In genomic region chr2:108531674-108532055, GRCh38 we compare ENCODE assay signal across 20 cellular contexts. TPM values are rescaled to one million over a fixed set of nuclear protein-coding genes. Genes with fewer than 3 reads are reported as not detected.
A peak's percentile ranks its signal among the peaks of the same experiment; 100 is the strongest.
DNase-seq lines count a peak whose midpoint lies in the region; ATAC-seq, FAIRE-seq and TF ChIP-seq lines count a peak whose summit lies in the region.
"Had no signal": no experiment of that assay in that cellular context is flagged by ENCODE, and none has a peak within 500 bp of the region (broad histone marks: within the 10 kb centered on the region; RNA-seq: fewer than 3 reads in every experiment).

No MANE protein-coding gene starts in this region.

- H3K9me3 ChIP-seq in HepG2 (ENCODE audit: low read length) = no peaks in the 10 kb centered on the region
- no peaks in the 10 kb centered on the region for H3K9me3 ChIP-seq in right lobe of liver

- no TSS peak for BruUV-seq in HepG2 (replicated peaks; lab: Mats Ljungman, UMichigan)

- peak overlapping the region; percentile 80 for H3K4me3 Mint-ChIP-seq in T-helper 2 cell treated with Interferon-gamma antibody and Interleukin-4, amounts not matched to agents 5 μg/mL and 100 μg/mL, for 36 hours
- peak overlapping the region; percentile 79 for H3K4me3 Mint-ChIP-seq in activated T-helper 17 cell treated with anti-CD3 and anti-CD28 coated beads, Interleukin-2, amount 50 U/mL, for 72 hours
- H3K4me3 Mint-ChIP-seq: GM23338 had no signal

- no peak for FAIRE-seq in HepG2 (lab: Jason Lieb, UNC)
- FAIRE-seq: GM12892 had no signal

- TF ChIP-seq POLR2A in HepG2 (IDR thresholded peaks at IDR 0.05; ENCODE audit: insufficient read depth in 1 of 2, low read depth in 2 of 2, low read length in 2 of 2) (no peak), right lobe of liver (IDR thresholded peaks at IDR 0.05) (no peak)

- H2AFZ ChIP-seq in HepG2 (ENCODE audit: low read length) = no peak overlapping the region
- H2AFZ ChIP-seq: GM23338 had no signal

- peaks cover 14% of the 10 kb centered on the region for H4K20me1 ChIP-seq in HepG2 (ENCODE audit: insufficient read depth, low read length)

- TF ChIP-seq RAD21 in HepG2 (CRISPR knock-in tag; IDR thresholded peaks at IDR 0.05) = no peak

- H3K27me3 Mint-ChIP-seq in T-helper 2 cell treated with Interferon-gamma antibody and Interleukin-4, amounts not matched to agents 5 μg/mL and 100 μg/mL, for 36 hours (ENCODE audit: low read depth) = no peaks in the 10 kb centered on the region
- no peaks in the 10 kb centered on the region for H3K27me3 Mint-ChIP-seq in activated T-helper 17 cell treated with anti-CD3 and anti-CD28 coated beads, Interleukin-2, amount 50 U/mL, for 72 hours

- intact Hi-C loops in HepG2 (cut with micrococcal nuclease; ENCODE audit: unreplicated experiment) (loop anchor here (5.0 kb wide), 2 partner anchors 39 to 144 kb away; no protein-coding TSS in a partner anchor), right lobe of liver (cut with DNase I) (no loop called here)

- ATAC-seq in HepG2 (no peak), right lobe of liver (no peak), HG02970 (IDR thresholded peaks at IDR 0.05; ENCODE audit: low FRiP score, unreplicated experiment) (no peak)
- no peak for ATAC-seq in activated T-helper 17 cell treated with anti-CD3 and anti-CD28 coated beads, Interleukin-2, amount 50 U/mL, for 72 hours (replicated peaks)
- ATAC-seq: GM23338, HCT116 had no signal

- H3K4me1 ChIP-seq in HepG2 (ENCODE audit: insufficient read depth, low read length) (peaks cover 38% of the 10 kb centered on the region), right lobe of liver (peaks cover 0 to 15% (median 0%) of the 10 kb centered on the region in 4 donors)

- H3K27me3 ChIP-seq in HepG2 (ENCODE audit: control insufficient read depth in 1 of 2, insufficient read depth in 2 of 2, low read length in 2 of 2) = no peaks in the 10 kb centered on the region; a peak in 1 of 5 replicates
- no peaks in the 10 kb centered on the region for H3K27me3 ChIP-seq in right lobe of liver

- H3K27ac ChIP-seq in HepG2 (ENCODE audit: extremely low read length, insufficient read depth, low read length) (peak overlapping the region; percentile 96), right lobe of liver (no peak overlapping the region)

- POLR2A ChIA-PET in HepG2 (lab: Yijun Ruan, JAX) = no interaction called here

- no peak overlapping the region for H3K9ac ChIP-seq in HepG2 (ENCODE audit: insufficient read depth, low read depth, low read length)

- 96% methylated on average over 5 of the region's 5 CpGs for WGBS in HepG2 (ENCODE audit: low lambda C conversion rate)
- 84% methylated on average over 4 of the region's 5 CpGs for WGBS in right lobe of liver (ENCODE audit: insufficient coverage, low coverage, low lambda C conversion rate, missing lambda C conversion rate)

- DNase-seq in T-helper 2 cell treated with Interferon-gamma antibody and Interleukin-4, amounts not matched to agents 5 μg/mL and 100 μg/mL, for 36 hours (ENCODE audit: low spot score) = no peak
- DNase-seq in T-helper 2 cell = no peak
- no peak for DNase-seq in HepG2 (ENCODE audit: low spot score)
- DNase-seq in right lobe of liver = no peak
- DNase-seq in stimulated activated naive CD4-positive, alpha-beta T cell (lab: John Stamatoyannopoulos, UW) = no peak
- DNase-seq in medulla oblongata (ENCODE audit: extremely low spot score) = no peak
- DNase-seq: 8988T, DMS 273 treated with DMSO at 0.1 percent for 48 hours, GDM1, KG1, NCI-H1048, NCI-H1436 treated with DMSO at 0.1 percent for 48 hours, NCI-H2029 treated with DMSO at 0.1 percent for 48 hours, NCI-H510A treated with DMSO at 0.1 percent for 48 hours, NCI-H82 had no signal

- H3K79me2 ChIP-seq in HepG2 (ENCODE audit: insufficient read depth, low read length) = peaks cover 21% of the 10 kb centered on the region

- no peak overlapping the region for H3K4me3 ChIP-seq in HepG2 (replicated peaks in 1 of 3; ENCODE audit: insufficient read depth in 1 of 3, low read depth in 2 of 3, low read length in 3 of 3)
- no peak overlapping the region for H3K4me3 ChIP-seq in right lobe of liver
- H3K4me3 ChIP-seq: GM23338 had no signal

- no peaks in the 10 kb centered on the region for H3K9me3 Mint-ChIP-seq in T-helper 2 cell treated with Interferon-gamma antibody and Interleukin-4, amounts not matched to agents 5 μg/mL and 100 μg/mL, for 36 hours
- H3K9me3 Mint-ChIP-seq in activated T-helper 17 cell treated with anti-CD3 and anti-CD28 coated beads, Interleukin-2, amount 50 U/mL, for 72 hours = no peaks in the 10 kb centered on the region
- H3K9me3 Mint-ChIP-seq: GM23338 had no signal

- H3K4me2 ChIP-seq in HepG2 (ENCODE audit: low read depth, low read length) = peak overlapping the region; percentile 68; the same call in 1 of the 2 replicates
- H3K4me2 ChIP-seq: GM23338 had no signal

- in situ Hi-C loops in HepG2 (cut with HindIII; ENCODE audit: extremely low pct_ligation_motif_present, low pct_unique_long_range_greater_than_20kb) = no loop called here

- H3K36me3 ChIP-seq in HepG2 (replicated peaks in 1 of 2; ENCODE audit: control insufficient read depth in 1 of 2, insufficient read depth in 2 of 2, low read length in 2 of 2) (no peaks in the 10 kb centered on the region), right lobe of liver (no peaks in the 10 kb centered on the region)

- CTCF ChIA-PET in HepG2 (lab: Yijun Ruan, JAX; ENCODE audit: low intra/inter-chr PET ratio, low total read pairs) = no interaction called here

- TF ChIP-seq EP300 in HepG2 (IDR thresholded peaks at IDR 0.05; ENCODE audit: low read depth in 2 of 2, low read length in 2 of 2) = no peak
- no peak for TF ChIP-seq EP300 in HepG2 (CRISPR knock-in tag; IDR thresholded peaks at IDR 0.05; ENCODE audit: borderline replicate concordance)

- peak overlapping the region; percentile 45 for H3K27ac Mint-ChIP-seq in T-helper 2 cell treated with Interferon-gamma antibody and Interleukin-4, amounts not matched to agents 5 μg/mL and 100 μg/mL, for 36 hours
- no peak overlapping the region for H3K27ac Mint-ChIP-seq in activated T-helper 17 cell treated with anti-CD3 and anti-CD28 coated beads, Interleukin-2, amount 50 U/mL, for 72 hours
- H3K27ac Mint-ChIP-seq: GM23338 had no signal

- no peaks in the 10 kb centered on the region for H3K36me3 Mint-ChIP-seq in T-helper 2 cell treated with Interferon-gamma antibody and Interleukin-4, amounts not matched to agents 5 μg/mL and 100 μg/mL, for 36 hours (ENCODE audit: low read depth)
- no peaks in the 10 kb centered on the region for H3K36me3 Mint-ChIP-seq in activated T-helper 17 cell treated with anti-CD3 and anti-CD28 coated beads, Interleukin-2, amount 50 U/mL, for 72 hours (ENCODE audit: low read depth)

- H3K4me1 Mint-ChIP-seq in T-helper 2 cell treated with Interferon-gamma antibody and Interleukin-4, amounts not matched to agents 5 μg/mL and 100 μg/mL, for 36 hours (ENCODE audit: low read depth) = peaks cover 32% of the 10 kb centered on the region
- H3K4me1 Mint-ChIP-seq in activated T-helper 17 cell treated with anti-CD3 and anti-CD28 coated beads, Interleukin-2, amount 50 U/mL, for 72 hours = peaks cover 15% of the 10 kb centered on the region

- no peak for TF ChIP-seq CTCF in HepG2 (CRISPR knock-in tag; IDR thresholded peaks at IDR 0.05)
- no peak for TF ChIP-seq CTCF in right lobe of liver (IDR thresholded peaks at IDR 0.05)

TF ChIP-seq in HepG2, 621 proteins besides CTCF, POLR2A, EP300 and RAD21 (continues in another document):
- TF ChIP-seq NCOA2 (CRISPR knock-in tag; IDR thresholded peaks at IDR 0.05) (no peak), IRF9 (CRISPR knock-in tag; IDR thresholded peaks at IDR 0.05; ENCODE audit: borderline replicate concordance) (no peak), ZNF446 (CRISPR knock-in tag; IDR thresholded peaks at IDR 0.05) (no peak), KMT2B (CRISPR knock-in tag; IDR thresholded peaks at IDR 0.05) (no peak)

RNA-seq across cellular contexts. Expression of gene LIMS1, which starts 2.6 kb away (rescaled TPM):
- total RNA-seq in HepG2 (2016; rRNA removed; fragmentation: Illumina TruSeq; extraction: Trizol) (38.3 and 55.1 TPM in 2 replicates), right lobe of liver (10 to 100 TPM; 15.7 to 33.0 (median 18.7) TPM)
- 10.2 and 12.7 TPM in 2 replicates for total RNA-seq in HepG2 (2016; cell fraction: cytosol; rRNA removed; fragmentation: Illumina TruSeq; extraction: Trizol; ENCODE audit: low read depth)
- 40.2 and 51.8 TPM in 2 replicates for total RNA-seq in HepG2 (2016; cell fraction: insoluble cytoplasmic fraction; rRNA removed; fragmentation: Illumina TruSeq; extraction: Trizol)
- total RNA-seq in HepG2 (2016; cell fraction: membrane; rRNA removed; fragmentation: Illumina TruSeq; extraction: Trizol) = 32.3 and 32.6 TPM in 2 replicates
- total RNA-seq in HepG2 (2016; cell fraction: nucleus; rRNA removed; fragmentation: Illumina TruSeq; extraction: Trizol) = 18.8 and 25.1 TPM in 2 replicates
- 35.5 and 49.6 TPM in 2 replicates for polyA plus RNA-seq in HepG2 (2011; rRNA removed)
- polyA plus RNA-seq in HepG2 (2011; cell fraction: cytosol; rRNA removed) = 46.5 and 60.1 TPM in 2 replicates
- 11.1 and 16.1 TPM in 2 replicates for polyA plus RNA-seq in HepG2 (2011; cell fraction: nucleus; rRNA removed)
- polyA plus RNA-seq in HepG2 (2012) = 35.5 and 39.6 TPM in 2 replicates
- polyA plus RNA-seq in HepG2 (2016; cell fraction: cytosol; fragmentation: Illumina TruSeq; extraction: Trizol; ENCODE audit: low read depth) = 5.7 and 6.2 TPM in 2 replicates
- 48.3 and 50.6 TPM in 2 replicates for polyA plus RNA-seq in HepG2 (2016; cell fraction: insoluble cytoplasmic fraction; fragmentation: Illumina TruSeq; extraction: Trizol; ENCODE audit: low read depth)
- polyA plus RNA-seq in HepG2 (2016; cell fraction: membrane; fragmentation: Illumina TruSeq; extraction: Trizol; ENCODE audit: low read depth) = 17.0 and 18.1 TPM in 2 replicates
- polyA plus RNA-seq in HepG2 (2016; cell fraction: nucleus; fragmentation: Illumina TruSeq; extraction: Trizol; ENCODE audit: insufficient read depth, low read depth) = 23.1 and 23.2 TPM in 2 replicates
- 29.4 and 67.4 TPM in 2 replicates for polyA minus RNA-seq in HepG2 (2011; rRNA and poly(A)+ RNA removed; ENCODE audit: low replicate concordance)
- 30.8 and 52.6 TPM in 2 replicates for polyA minus RNA-seq in HepG2 (2011; cell fraction: cytosol; rRNA and poly(A)+ RNA removed)
- polyA minus RNA-seq in HepG2 (2011; cell fraction: nucleus; rRNA and poly(A)+ RNA removed) = 33.3 and 35.3 TPM in 2 replicates
- total RNA-seq in activated T-helper 17 cell treated with anti-CD3 and anti-CD28 coated beads, Interleukin-2, amount 50 U/mL, for 72 hours = 100 to 1,000 TPM; 146 to 186 TPM
